1 cellular context compared by ENCODE assay signal in genomic region chr2:143034292-143035074, GRCh38.
A peak's percentile ranks its signal among the peaks of the same experiment; 100 is the strongest.
TF ChIP-seq lines count a peak whose summit lies in the region.

No MANE protein-coding gene starts in this region.

TF ChIP-seq in HepG2, 621 proteins besides CTCF, POLR2A, EP300 and RAD21 (continued from another document and continues in another):
- no peak for TF ChIP-seq ZNF142 (CRISPR knock-in tag; IDR thresholded peaks at IDR 0.05)
- TF ChIP-seq MED13 (CRISPR knock-in tag; IDR thresholded peaks at IDR 0.05): no peak
- no peak for TF ChIP-seq FOXC1 (CRISPR knock-in tag; IDR thresholded peaks at IDR 0.05; ENCODE audit: borderline replicate concordance)
- no peak for TF ChIP-seq XRCC5 (optimal IDR thresholded peaks at IDR 0.05; ENCODE audit: low read length)
- TF ChIP-seq ZNF317 (CRISPR knock-in tag; IDR thresholded peaks at IDR 0.05): no peak
- no peak for TF ChIP-seq MXD1 (CRISPR knock-in tag; IDR thresholded peaks at IDR 0.05)
- no peak for TF ChIP-seq ATF7 (IDR thresholded peaks at IDR 0.05)
- no peak for TF ChIP-seq ATF7 (CRISPR knock-in tag; IDR thresholded peaks at IDR 0.05)
- TF ChIP-seq GMEB2 (CRISPR knock-in tag; IDR thresholded peaks at IDR 0.05; ENCODE audit: low read depth): no peak
- TF ChIP-seq RCOR2 (CRISPR knock-in tag; IDR thresholded peaks at IDR 0.05): no peak
- TF ChIP-seq YY1 (IDR thresholded peaks at IDR 0.05; ENCODE audit: insufficient read depth, insufficient replicate concordance, low read depth, low read length): no peak
- TF ChIP-seq HMG20B (CRISPR knock-in tag; conservative IDR thresholded peaks at IDR 0.05): no peak
- TF ChIP-seq HNRNPLL (IDR thresholded peaks at IDR 0.05; ENCODE audit: low read depth, low read length, poor library complexity, severe bottlenecking): no peak
- TF ChIP-seq JDP2 (CRISPR knock-in tag; IDR thresholded peaks at IDR 0.05; ENCODE audit: borderline replicate concordance): no peak
- no peak for TF ChIP-seq ZNF484 (CRISPR knock-in tag; IDR thresholded peaks at IDR 0.05; ENCODE audit: borderline replicate concordance, low read depth)
- no peak for TF ChIP-seq GPBP1L1 (CRISPR knock-in tag; IDR thresholded peaks at IDR 0.05)
- TF ChIP-seq PHF20 (CRISPR knock-in tag; IDR thresholded peaks at IDR 0.05): no peak
- TF ChIP-seq CBX2 (IDR thresholded peaks at IDR 0.05; ENCODE audit: low read depth, low read length): no peak
- TF ChIP-seq CBX2 (CRISPR knock-in tag; IDR thresholded peaks at IDR 0.05; ENCODE audit: low read depth): no peak
- no peak for TF ChIP-seq ZSCAN20 (CRISPR knock-in tag; IDR thresholded peaks at IDR 0.05; ENCODE audit: borderline replicate concordance)
- no peak for TF ChIP-seq ZNF432 (CRISPR knock-in tag; IDR thresholded peaks at IDR 0.05; ENCODE audit: borderline replicate concordance)
- TF ChIP-seq ZNF609 (CRISPR knock-in tag; IDR thresholded peaks at IDR 0.05; ENCODE audit: borderline replicate concordance): no peak
- no peak for TF ChIP-seq ARNT2 (CRISPR knock-in tag; IDR thresholded peaks at IDR 0.05; ENCODE audit: low read depth)
- no peak for TF ChIP-seq E2F5 (CRISPR knock-in tag; conservative IDR thresholded peaks at IDR 0.05)
- peak; percentile 24; the same call in 1 of the 2 replicates for TF ChIP-seq YEATS2 (CRISPR knock-in tag; IDR thresholded peaks at IDR 0.05; ENCODE audit: borderline replicate concordance)
- no peak for TF ChIP-seq THAP8 (CRISPR knock-in tag; IDR thresholded peaks at IDR 0.05; ENCODE audit: borderline replicate concordance)
- TF ChIP-seq ERF (CRISPR knock-in tag; IDR thresholded peaks at IDR 0.05): no peak
- no peak for TF ChIP-seq ZBTB34 (CRISPR knock-in tag; IDR thresholded peaks at IDR 0.05)
- no peak for TF ChIP-seq LRRFIP1 (CRISPR knock-in tag; conservative IDR thresholded peaks at IDR 0.05)
- TF ChIP-seq TFDP1 (CRISPR knock-in tag; IDR thresholded peaks at IDR 0.05; ENCODE audit: borderline replicate concordance): no peak
- no peak for TF ChIP-seq TBX2 (CRISPR knock-in tag; IDR thresholded peaks at IDR 0.05; ENCODE audit: borderline replicate concordance)
- no peak for TF ChIP-seq TBX3 (IDR thresholded peaks at IDR 0.05; ENCODE audit: borderline replicate concordance)
- no peak for TF ChIP-seq ZNF383 (CRISPR knock-in tag; IDR thresholded peaks at IDR 0.05; ENCODE audit: borderline replicate concordance)
- no peak for TF ChIP-seq ZNF660 (CRISPR knock-in tag; IDR thresholded peaks at IDR 0.05; ENCODE audit: borderline replicate concordance, low read depth)
- no peak for TF ChIP-seq ZNF460 (CRISPR knock-in tag; IDR thresholded peaks at IDR 0.05; ENCODE audit: borderline replicate concordance)
- no peak for TF ChIP-seq MTF1 (CRISPR knock-in tag; IDR thresholded peaks at IDR 0.05)
- no peak for TF ChIP-seq CENPT (CRISPR knock-in tag; IDR thresholded peaks at IDR 0.05; ENCODE audit: low read depth)
- TF ChIP-seq ZFP36 (IDR thresholded peaks at IDR 0.05; ENCODE audit: borderline replicate concordance, low read depth, low read length, partially characterized antibody): no peak
- TF ChIP-seq ELF3 (CRISPR knock-in tag; IDR thresholded peaks at IDR 0.05): peak; percentile 19; the same call in 1 of the 2 replicates
- TF ChIP-seq MTA1 (CRISPR knock-in tag; IDR thresholded peaks at IDR 0.05; ENCODE audit: borderline replicate concordance): no peak
- no peak for TF ChIP-seq PHB2 (IDR thresholded peaks at IDR 0.05; ENCODE audit: partially characterized antibody)
- TF ChIP-seq KLF16 (CRISPR knock-in tag; IDR thresholded peaks at IDR 0.05): peak in 1 of 2 experiments; percentile 32; a peak in 1 of 4 replicates
